9 cellular contexts compared by ENCODE assay signal in the genomic region with DNA sequence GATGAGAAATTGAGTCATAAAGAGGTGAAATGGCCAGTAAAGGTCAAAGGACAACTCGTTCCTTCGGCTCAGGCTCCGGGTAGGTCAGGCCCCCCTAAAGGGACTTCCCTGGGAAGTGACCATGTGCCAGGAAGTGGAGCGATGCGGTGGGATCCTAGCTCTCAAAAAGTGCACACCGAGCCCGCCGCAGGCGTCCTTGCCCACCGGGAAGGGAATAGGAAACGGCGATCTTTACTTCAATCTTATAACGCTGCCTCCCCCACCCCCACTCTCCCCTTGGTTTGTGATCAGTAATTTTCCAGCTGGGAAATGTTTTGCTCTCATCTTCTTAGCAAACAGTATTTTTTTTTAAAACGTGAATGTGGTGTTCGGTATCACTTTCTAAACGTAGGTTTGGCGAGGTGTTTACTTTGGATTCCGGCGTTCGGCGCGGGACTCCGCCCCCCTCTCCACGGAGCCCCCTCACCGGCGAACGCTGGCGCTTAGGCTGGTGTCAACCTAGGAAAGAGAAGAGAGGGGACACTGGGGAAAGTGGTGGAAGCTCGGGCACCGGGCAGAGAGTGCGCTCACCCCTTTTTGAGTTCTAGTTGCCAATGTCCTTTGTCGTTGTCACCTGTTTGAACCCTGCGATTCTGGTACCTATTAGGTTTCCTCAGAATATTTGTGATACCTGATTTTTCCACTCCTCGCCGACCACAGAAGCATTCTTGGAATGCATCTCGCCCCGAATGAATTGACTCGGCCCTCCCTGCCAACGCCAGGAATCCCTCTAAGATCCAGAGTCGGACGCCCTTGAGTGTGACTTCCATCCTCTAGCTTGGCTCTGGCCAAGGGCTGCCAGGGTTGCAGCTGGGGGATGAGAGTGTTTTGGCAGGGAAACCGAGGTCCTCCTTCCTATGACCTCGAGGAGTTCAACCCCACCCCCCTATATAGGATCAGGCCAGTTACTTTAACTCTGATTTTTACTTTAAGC. TPM values are rescaled to one million over a fixed set of nuclear protein-coding genes. Genes with fewer than 3 reads are reported as not detected.
DNase-seq lines count a peak whose midpoint lies in the region; ATAC-seq and TF ChIP-seq lines count a peak whose summit lies in the region.
"Had no signal": no experiment of that assay in that cellular context is flagged by ENCODE, and none has a peak within 500 bp of the region (broad histone marks: within the 10 kb centered on the region; RNA-seq: fewer than 3 reads in every experiment).

No MANE protein-coding gene starts in this region.

- H3K27me3 Mint-ChIP-seq in natural killer cell treated with Interleukin-12 subunit alpha and Interleukin-12 subunit beta and Interleukin-15 and Interleukin-18, amount 100 ng/mL, for 72 hours: peaks cover 47 to 49% of the 10 kb centered on the region in 2 donors

- H3K27ac ChIP-seq in 22Rv1 (peak overlapping the region; percentile 91), Panc1 (ENCODE audit: low read length) (no peak overlapping the region), OCI-LY7 (ENCODE audit: low read depth, low read length, poor library complexity, severe bottlenecking) (no peak overlapping the region)

- DNase-seq in Panc1 (ENCODE audit: low read depth, low spot score) (no peak), fibroblast of peridontal ligament (ENCODE audit: extremely low read depth) (peak; percentile 33), OCI-LY7 (ENCODE audit: low spot score) (no peak)
- no peak for DNase-seq in natural killer cell treated with Interleukin-12 subunit alpha and Interleukin-12 subunit beta and Interleukin-15 and Interleukin-18, amount 100 ng/mL, for 72 hours (ENCODE audit: low spot score)
- DNase-seq in stimulated activated CD4-positive, alpha-beta T cell treated with anti-CD3 and anti-CD28 coated beads, Interleukin-2, amount 100 ng/mL, for 48 hours: no peak
- DNase-seq in activated CD8-positive, alpha-beta memory T cell treated with anti-CD3 and anti-CD28 coated beads, Interleukin-2, amount 50 U/mL, for 4 hours: no peak
- DNase-seq: GDM1 had no signal

- peak overlapping the region; percentile 48 to 71 for H3K4me3 ChIP-seq in Panc1 (ENCODE audit: low read depth in 2 of 2, low read length in 2 of 2)
- H3K4me3 ChIP-seq in OCI-LY7 (ENCODE audit: low read depth, low read length, poor library complexity, severe bottlenecking): no peak overlapping the region

- no peaks in the 10 kb centered on the region for H3K9me2 ChIP-seq in OCI-LY7 (ENCODE audit: insufficient read depth, low read length)

- BruUV-seq in Panc1 (replicated peaks; lab: Mats Ljungman, UMichigan): no TSS peak
- no TSS peak for BruUV-seq in OCI-LY7 (replicated peaks; lab: Mats Ljungman, UMichigan)

- H2AFZ ChIP-seq in OCI-LY7 (ENCODE audit: low read length): no peak overlapping the region

- no peak overlapping the region for H3K27ac Mint-ChIP-seq in natural killer cell treated with Interleukin-12 subunit alpha and Interleukin-12 subunit beta and Interleukin-15 and Interleukin-18, amount 100 ng/mL, for 72 hours

- no peaks in the 10 kb centered on the region for H3K9me3 Mint-ChIP-seq in natural killer cell treated with Interleukin-12 subunit alpha and Interleukin-12 subunit beta and Interleukin-15 and Interleukin-18, amount 100 ng/mL, for 72 hours

- CTCF ChIA-PET in Panc1 (lab: Charles Lee): interaction anchor here (0.7 to 0.8 kb wide), 2 partner anchors 795 to 1093 kb away, joined by 4 to 5 read pairs; no protein-coding TSS in a partner anchor
- CTCF ChIA-PET in OCI-LY7 (lab: Charles Lee; ENCODE audit: unreplicated experiment): no interaction called here

- H3K36me3 ChIP-seq in Panc1 (ENCODE audit: control insufficient read depth, insufficient read depth, low read length) (no peaks in the 10 kb centered on the region; the same call in 1 of the 2 replicates), OCI-LY7 (ENCODE audit: insufficient read depth, low read length) (no peaks in the 10 kb centered on the region)

- H4K20me1 ChIP-seq in OCI-LY7 (ENCODE audit: insufficient read depth, low read length): no peaks in the 10 kb centered on the region

- peaks cover 11 to 13% of the 10 kb centered on the region in 2 donors for H3K4me1 Mint-ChIP-seq in natural killer cell treated with Interleukin-12 subunit alpha and Interleukin-12 subunit beta and Interleukin-15 and Interleukin-18, amount 100 ng/mL, for 72 hours (ENCODE audit: low read depth in 2 of 2)

- ATAC-seq in Panc1 (no peak), HG02970 (IDR thresholded peaks at IDR 0.05; ENCODE audit: low FRiP score, unreplicated experiment) (no peak)
- ATAC-seq in natural killer cell treated with Interleukin-12 subunit alpha and Interleukin-12 subunit beta and Interleukin-15 and Interleukin-18, amount 100 ng/mL, for 72 hours: no peak

- POLR2A ChIA-PET in Panc1 (lab: Charles Lee) (no interaction called here), OCI-LY7 (lab: Charles Lee) (no interaction called here)

- H3K9me3 ChIP-seq in Panc1 (ENCODE audit: control insufficient read depth, insufficient read depth, low read depth, low read length): no peaks in the 10 kb centered on the region
- no peaks in the 10 kb centered on the region for H3K9me3 ChIP-seq in OCI-LY7 (ENCODE audit: low read length)

- no peaks in the 10 kb centered on the region for H3K79me2 ChIP-seq in OCI-LY7 (ENCODE audit: insufficient read depth, low read depth, low read length)

- peak overlapping the region; percentile 65 for H3K4me3 Mint-ChIP-seq in natural killer cell treated with Interleukin-12 subunit alpha and Interleukin-12 subunit beta and Interleukin-15 and Interleukin-18, amount 100 ng/mL, for 72 hours

- TF ChIP-seq CTCF in 22Rv1 (IDR thresholded peaks at IDR 0.05) (no peak), Panc1 (IDR thresholded peaks at IDR 0.05) (no peak), OCI-LY7 (conservative IDR thresholded peaks at IDR 0.05; ENCODE audit: low read length) (no peak)

- intact Hi-C loops in Panc1 (cut with micrococcal nuclease; ENCODE audit: unreplicated experiment) (no loop called here), OCI-LY7 (cut with micrococcal nuclease; ENCODE audit: unreplicated experiment) (no loop called here)

- H3K4me2 ChIP-seq in OCI-LY7 (ENCODE audit: low read length): no peak overlapping the region

- no peaks in the 10 kb centered on the region for H3K36me3 Mint-ChIP-seq in natural killer cell treated with Interleukin-12 subunit alpha and Interleukin-12 subunit beta and Interleukin-15 and Interleukin-18, amount 100 ng/mL, for 72 hours

- in situ Hi-C loops in Panc1 (cut with HindIII; ENCODE audit: low pct_unique_long_range_greater_than_20kb, low sequenced_read_pairs): no loop called here

- H3K4me1 ChIP-seq in Panc1 (ENCODE audit: control insufficient read depth, insufficient read depth, low read length): no peaks in the 10 kb centered on the region; the same call in 1 of the 2 replicates
- H3K4me1 ChIP-seq in OCI-LY7 (ENCODE audit: insufficient read depth, low read length, poor library complexity, severe bottlenecking): no peaks in the 10 kb centered on the region

- H3K27me3 ChIP-seq in Panc1 (ENCODE audit: control insufficient read depth, insufficient read depth, low read length): no peaks in the 10 kb centered on the region

RNA-seq across cellular contexts. Expression of gene KLF4, which starts 1.8 kb away (rescaled TPM):
- total RNA-seq in Panc1 (2021; ENCODE audit: unreplicated experiment) (5.2 TPM), OCI-LY7 (2022) (not detected in 2 replicates)
- polyA plus RNA-seq in Panc1 (2012; ENCODE audit: insufficient read length): 2.9 TPM
- 1 to 10 TPM in 1 of 2 donors, under 1 TPM in 1; 0.98 to 1.0 TPM for total RNA-seq in natural killer cell treated with Interleukin-12 subunit alpha and Interleukin-12 subunit beta and Interleukin-15 and Interleukin-18, amount 100 ng/mL, for 72 hours
- not detected in 2 replicates for total RNA-seq in OCI-LY7 (2014; rRNA removed; shearing (Covaris generic))
